ENCODE assay signal across 16 cellular contexts in genomic region chr17:74426551-74427047, GRCh38. TPM values are rescaled to one million over a fixed set of nuclear protein-coding genes. Genes with fewer than 3 reads are reported as not detected.
A peak's percentile ranks its signal among the peaks of the same experiment; 100 is the strongest.
DNase-seq lines count a peak whose midpoint lies in the region; ATAC-seq and TF ChIP-seq lines count a peak whose summit lies in the region.
"Had no signal": no experiment of that assay in that cellular context is flagged by ENCODE, and none has a peak within 500 bp of the region (broad histone marks: within the 10 kb centered on the region; RNA-seq: fewer than 3 reads in every experiment).

No MANE protein-coding gene starts in this region.

- H3K9me3 Mint-ChIP-seq in GM23338 (peaks cover 6% of the 10 kb centered on the region; the same call in 2 of the 3 replicates), activated B cell treated with CpG ODN at 0.5 μM for 24 hours (peaks cover 3% of the 10 kb centered on the region)
- H3K9me3 Mint-ChIP-seq in activated CD4-positive, alpha-beta memory T cell treated with anti-CD3 and anti-CD28 coated beads, Interleukin-2, amount 10 ng/mL, durations not matched to agents 7 days and 5 days, result no peaks in the 10 kb centered on the region

- H3K4me3 Mint-ChIP-seq in GM23338, result peak overlapping the region; percentile 13; the same call in 1 of the 3 replicates
- no peak overlapping the region for H3K4me3 Mint-ChIP-seq in activated B cell treated with CpG ODN at 0.5 μM for 24 hours
- H3K4me3 Mint-ChIP-seq in activated CD4-positive, alpha-beta memory T cell treated with anti-CD3 and anti-CD28 coated beads, Interleukin-2, amount 10 ng/mL, durations not matched to agents 7 days and 5 days, result no peak overlapping the region

- no peak overlapping the region for H3K27ac Mint-ChIP-seq in GM23338
- H3K27ac Mint-ChIP-seq in activated B cell treated with CpG ODN at 0.5 μM for 24 hours, result peak overlapping the region; percentile 19
- no peak overlapping the region for H3K27ac Mint-ChIP-seq in activated CD4-positive, alpha-beta memory T cell treated with anti-CD3 and anti-CD28 coated beads, Interleukin-2, amount 10 ng/mL, durations not matched to agents 7 days and 5 days

- H2AFZ ChIP-seq in GM23338, result peak overlapping the region; percentile 18; the same call in 1 of the 2 replicates

- H3K27ac ChIP-seq in GM23338 (ENCODE audit: low read depth), result no peak overlapping the region

- H3K27me3 Mint-ChIP-seq in GM23338 (ENCODE audit: insufficient read depth, low read depth, poor library complexity), result peaks cover 29% of the 10 kb centered on the region
- peaks cover 38% of the 10 kb centered on the region for H3K27me3 Mint-ChIP-seq in activated B cell treated with CpG ODN at 0.5 μM for 24 hours
- H3K27me3 Mint-ChIP-seq in activated CD4-positive, alpha-beta memory T cell treated with anti-CD3 and anti-CD28 coated beads, Interleukin-2, amount 10 ng/mL, durations not matched to agents 7 days and 5 days, result peaks cover 41% of the 10 kb centered on the region

- POLR2A ChIA-PET in activated B cell treated with CpG ODN at 0.5 μM for 24 hours (lab: Charles Lee), result no interaction called here
- POLR2A ChIA-PET in activated CD4-positive, alpha-beta memory T cell treated with anti-CD3 and anti-CD28 coated beads, Interleukin-2, amount 10 ng/mL, durations not matched to agents 7 days and 5 days (lab: Charles Lee), result no interaction called here

- H3K4me3 ChIP-seq in GM23338, result no peak overlapping the region
- H3K4me3 ChIP-seq: HAP-1, ovary had no signal

- no peak for TF ChIP-seq CTCF in GM23338 (conservative IDR thresholded peaks at IDR 0.05; ENCODE audit: low read depth in 2 of 2)
- TF ChIP-seq CTCF in activated B cell treated with CpG ODN at 0.5 μM for 24 hours (IDR thresholded peaks at IDR 0.05), result no peak

- no peaks in the 10 kb centered on the region for H3K9me2 ChIP-seq in GM23338 (ENCODE audit: insufficient read depth)

- CTCF ChIA-PET in activated B cell treated with CpG ODN at 0.5 μM for 24 hours (lab: Charles Lee), result no interaction called here
- CTCF ChIA-PET in activated CD4-positive, alpha-beta memory T cell treated with anti-CD3 and anti-CD28 coated beads, Interleukin-2, amount 10 ng/mL, durations not matched to agents 7 days and 5 days (lab: Charles Lee), result no interaction called here

- H4K20me1 ChIP-seq in GM23338 (replicated peaks; ENCODE audit: insufficient read depth), result no peaks in the 10 kb centered on the region

- peaks cover 22% of the 10 kb centered on the region for H3K4me1 ChIP-seq in GM23338 (ENCODE audit: insufficient read depth)

- H3K36me3 Mint-ChIP-seq in GM23338 (ENCODE audit: low read depth), result no peaks in the 10 kb centered on the region; the same call in 1 of the 3 replicates
- H3K36me3 Mint-ChIP-seq in activated B cell treated with CpG ODN at 0.5 μM for 24 hours (ENCODE audit: low read depth), result no peaks in the 10 kb centered on the region
- H3K36me3 Mint-ChIP-seq in activated CD4-positive, alpha-beta memory T cell treated with anti-CD3 and anti-CD28 coated beads, Interleukin-2, amount 10 ng/mL, durations not matched to agents 7 days and 5 days (ENCODE audit: low read depth), result no peaks in the 10 kb centered on the region

- H3K27me3 ChIP-seq in GM23338 (ENCODE audit: insufficient read depth), result peaks cover 23% of the 10 kb centered on the region
- H3K27me3 ChIP-seq: ovary had no signal

- H3K36me3 ChIP-seq in GM23338 (ENCODE audit: insufficient read depth), result no peaks in the 10 kb centered on the region
- H3K36me3 ChIP-seq: BE2C, HAP-1, ovary had no signal

- 0 out of 2 replicates have a peak overlapping the region, but pooled peaks have one; percentile 20 for H3K4me2 ChIP-seq in GM23338

- H3K79me2 ChIP-seq in GM23338 (replicated peaks; ENCODE audit: insufficient read depth), result no peaks in the 10 kb centered on the region

- H3F3A ChIP-seq in GM23338 (replicated peaks; ENCODE audit: low read depth), result 0 out of 2 replicates have a peak, but pooled peaks cover 9% of the 10 kb centered on the region

- ATAC-seq in GM23338 (no peak), activated B cell treated with CpG ODN at 0.5 μM for 24 hours (ENCODE audit: low read depth) (no peak), HG03135 (IDR thresholded peaks at IDR 0.05; ENCODE audit: unreplicated experiment) (no peak)

- H3K4me1 Mint-ChIP-seq in GM23338 (peaks cover 31% of the 10 kb centered on the region), activated B cell treated with CpG ODN at 0.5 μM for 24 hours (peaks cover 16% of the 10 kb centered on the region)
- peaks cover 10% of the 10 kb centered on the region for H3K4me1 Mint-ChIP-seq in activated CD4-positive, alpha-beta memory T cell treated with anti-CD3 and anti-CD28 coated beads, Interleukin-2, amount 10 ng/mL, durations not matched to agents 7 days and 5 days

- DNase-seq in GM23338 (ENCODE audit: low spot score) (peak; percentile 36), activated B cell treated with CpG ODN at 0.5 μM for 24 hours (no peak), iPS-NIHi11 (ENCODE audit: low spot score) (peak; percentile 34), renal cortical epithelial cell (ENCODE audit: low read depth) (peak; percentile 40), NCI-H2081 treated with DMSO at 0.1 percent for 48 hours (lab: John Stamatoyannopoulos, UW) (no peak)
- DNase-seq in stimulated activated CD4-positive, alpha-beta T cell treated with anti-CD3 and anti-CD28 coated beads, Interleukin-15, amount 100 ng/mL, for 24 hours, result no peak
- DNase-seq in activated CD4-positive, alpha-beta memory T cell treated with anti-CD3 and anti-CD28 coated beads, Interleukin-2, amount 10 ng/mL, durations not matched to agents 7 days and 5 days, result no peak
- DNase-seq: BE2C; NCI-H1417; stimulated activated CD4-positive, alpha-beta T cell treated with anti-CD3 and anti-CD28 coated beads, Interleukin-4, amount 100 ng/mL, for 1 hour; stimulated activated naive CD4-positive, alpha-beta T cell had no signal

- intact Hi-C loops in activated B cell treated with CpG ODN at 0.5 μM for 24 hours (cut with micrococcal nuclease), result no loop called here

TF ChIP-seq in GM23338, 12 proteins besides CTCF, POLR2A, EP300 and RAD21 (continues in another document):
- TF ChIP-seq ZNF331 (CRISPR knock-in tag; IDR thresholded peaks at IDR 0.05; ENCODE audit: low read depth), result no peak
- TF ChIP-seq CREB1 (CRISPR knock-in tag; IDR thresholded peaks at IDR 0.05; ENCODE audit: low read depth), result no peak
- TF ChIP-seq ETS1 (IDR thresholded peaks at IDR 0.05), result no peak
- TF ChIP-seq NANOG (IDR thresholded peaks at IDR 0.05; ENCODE audit: borderline replicate concordance), result no peak
- TF ChIP-seq EZH2 (IDR thresholded peaks at IDR 0.05; ENCODE audit: low read depth, unreplicated experiment), result no peak
- TF ChIP-seq POLR2AphosphoS5 (IDR thresholded peaks at IDR 0.05; ENCODE audit: low read depth), result no peak
- TF ChIP-seq ZNF114 (CRISPR knock-in tag; IDR thresholded peaks at IDR 0.05), result no peak

RNA-seq across cellular contexts. Expression of gene GPRC5C, which starts 5.3 kb away (rescaled TPM):
- total RNA-seq in GM23338 (2014; rRNA removed; shearing (Covaris generic)), result 20.7 and 22.4 TPM in 2 replicates
- polyA plus RNA-seq in GM23338 (2016; fragmentation: Nextera tagmentation; extraction: Ambion mirVana), result 8.9 and 9.0 TPM in 2 replicates
- total RNA-seq in activated B cell treated with CpG ODN at 0.5 μM for 24 hours (14.0 and 17.0 TPM in 2 replicates), renal cortical epithelial cell (91.0 and 345 TPM in 2 replicates)
- 1 to 10 TPM in 1 of 2 experiments, under 1 TPM in 1; 0.68 to 1.2 TPM for total RNA-seq in activated CD4-positive, alpha-beta memory T cell treated with anti-CD3 and anti-CD28 coated beads, Interleukin-2, amount 10 ng/mL, durations not matched to agents 7 days and 5 days

RNA-seq across cellular contexts. Expression of gene CD300A, which starts 39.8 kb away (rescaled TPM):
- 0.45 and 0.70 TPM in 2 replicates for total RNA-seq in GM23338 (2014; rRNA removed; shearing (Covaris generic))
- 0.37 and 0.54 TPM in 2 replicates for polyA plus RNA-seq in GM23338 (2016; fragmentation: Nextera tagmentation; extraction: Ambion mirVana)
- total RNA-seq in activated B cell treated with CpG ODN at 0.5 μM for 24 hours, result 0.34 and 0.71 TPM in 2 replicates
- 0.05 TPM in 1 of 2 replicates, not detected in the other for total RNA-seq in renal cortical epithelial cell
- total RNA-seq in activated CD4-positive, alpha-beta memory T cell treated with anti-CD3 and anti-CD28 coated beads, Interleukin-2, amount 10 ng/mL, durations not matched to agents 7 days and 5 days, result 10 to 100 TPM; 69.5 to 74.2 TPM
- total RNA-seq: NCI-H460 had no signal

RNA-seq across cellular contexts. Expression of gene GPR142, which starts 59.3 kb away (rescaled TPM):
- not detected in 2 replicates for total RNA-seq in GM23338 (2014; rRNA removed; shearing (Covaris generic))
- not detected in 2 replicates for polyA plus RNA-seq in GM23338 (2016; fragmentation: Nextera tagmentation; extraction: Ambion mirVana)
- total RNA-seq in activated B cell treated with CpG ODN at 0.5 μM for 24 hours, result not detected in 2 replicates
- not detected in 2 replicates for total RNA-seq in renal cortical epithelial cell
- under 1 TPM in 1 of 2 experiments, not detected in 1; 0.15 TPM for total RNA-seq in activated CD4-positive, alpha-beta memory T cell treated with anti-CD3 and anti-CD28 coated beads, Interleukin-2, amount 10 ng/mL, durations not matched to agents 7 days and 5 days
- total RNA-seq: left lobe of liver, NCI-H460 had no signal

Comparison
In these comparisons a context has a peak if more than half of its experiments do, and no peak if none do; other contexts are left out.
1. DNase-seq: peak in GM23338 (single experiment), iPS-NIHi11 (single experiment) and renal cortical epithelial cell (single experiment); none in activated B cell treated with CpG ODN at 0.5 μM for 24 hours (single experiment), stimulated activated CD4-positive, alpha-beta T cell treated with anti-CD3 and anti-CD28 coated beads, Interleukin-15, amount 100 ng/mL, for 24 hours (single experiment), activated CD4-positive, alpha-beta memory T cell treated with anti-CD3 and anti-CD28 coated beads, Interleukin-2, amount 10 ng/mL, durations not matched to agents 7 days and 5 days (single experiment) and NCI-H2081 treated with DMSO at 0.1 percent for 48 hours (single experiment).
2. RNA of gene CD300A, which starts 39.8 kb away (total RNA-seq): 69.5 to 74.2 TPM in activated CD4-positive, alpha-beta memory T cell treated with anti-CD3 and anti-CD28 coated beads, Interleukin-2, amount 10 ng/mL, durations not matched to agents 7 days and 5 days; 0.34 to 0.71 TPM in activated B cell treated with CpG ODN at 0.5 μM for 24 hours, 0.45 to 0.70 TPM in GM23338 and 0.05 TPM in renal cortical epithelial cell; every median in the first group is over 10 times any median in the second.